In the genomic region with DNA sequence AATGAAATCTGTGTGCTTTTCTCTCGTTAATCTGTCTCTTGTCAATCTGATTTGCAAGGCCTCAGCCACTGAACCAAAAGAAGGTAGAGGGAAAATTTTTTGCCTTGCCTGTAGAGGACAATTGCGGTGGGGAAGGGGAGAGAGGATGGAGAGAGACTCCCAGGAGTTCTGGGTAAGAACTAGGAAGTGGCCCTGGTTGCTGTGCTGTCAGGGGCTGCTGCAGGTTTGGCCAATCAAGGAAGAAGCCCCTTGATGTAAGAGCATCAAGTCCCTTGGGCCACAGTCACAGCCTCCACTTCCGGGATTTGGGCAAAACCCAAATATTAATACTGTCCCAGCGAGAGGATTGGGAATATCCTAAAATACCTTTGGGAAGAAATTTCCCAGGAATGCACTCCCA, we compare ENCODE assay signal across 22 cellular contexts. TPM values are rescaled to one million over a fixed set of nuclear protein-coding genes. Genes with fewer than 3 reads are reported as not detected.
DNase-seq lines count a peak whose midpoint lies in the region; ATAC-seq, FAIRE-seq and TF ChIP-seq lines count a peak whose summit lies in the region.
"Had no signal": no experiment of that assay in that cellular context is flagged by ENCODE, and none has a peak within 500 bp of the region (broad histone marks: within the 10 kb centered on the region; RNA-seq: fewer than 3 reads in every experiment).

No MANE protein-coding gene starts in this region.

- FAIRE-seq in GM19239 (lab: Jason Lieb, UNC): peak; percentile 58
- FAIRE-seq in kidney (lab: Jason Lieb, UNC): no peak
- FAIRE-seq: HTR-8/SVneo had no signal

- H3K9ac ChIP-seq in kidney (ENCODE audit: low read length in 2 of 2): no peak overlapping the region

- intact Hi-C loops in kidney (cut with DNase I): no loop called here

- peak overlapping the region; percentile 72 for H3K27ac ChIP-seq in CD4-positive, CD25-positive, alpha-beta regulatory T cell (ENCODE audit: insufficient read depth, low read length, poor library complexity, severe bottlenecking)
- H3K27ac ChIP-seq in kidney (ENCODE audit: low read depth in 2 of 2, low read length in 2 of 2): no peak overlapping the region
- H3K27ac ChIP-seq: body of pancreas, SK-N-MC, uterus had no signal

- peaks cover 46% of the 10 kb centered on the region for H3K36me3 ChIP-seq in CD4-positive, CD25-positive, alpha-beta regulatory T cell (ENCODE audit: control insufficient read depth, insufficient read depth, low read length)
- H3K36me3 ChIP-seq in kidney (ENCODE audit: control insufficient read depth in 1 of 2, insufficient read depth in 2 of 2, low read length in 2 of 2): no peaks in the 10 kb centered on the region
- H3K36me3 ChIP-seq: uterus had no signal

- H3K4me3 Mint-ChIP-seq in CD4-positive, CD25-positive, alpha-beta regulatory T cell: peak overlapping the region; percentile 15 to 90 (median 75)
- peak overlapping the region; percentile 49 for H3K4me3 Mint-ChIP-seq in activated T-helper 17 cell treated with anti-CD3 and anti-CD28 coated beads, Interleukin-2, amount 50 U/mL, for 72 hours
- no peak overlapping the region for H3K4me3 Mint-ChIP-seq in natural killer cell treated with Interleukin-12 subunit alpha and Interleukin-12 subunit beta and Interleukin-15 and Interleukin-18, amount 100 ng/mL, for 72 hours

- H3K27me3 Mint-ChIP-seq in CD4-positive, CD25-positive, alpha-beta regulatory T cell: no peaks in the 10 kb centered on the region
- no peaks in the 10 kb centered on the region for H3K27me3 Mint-ChIP-seq in activated T-helper 17 cell treated with anti-CD3 and anti-CD28 coated beads, Interleukin-2, amount 50 U/mL, for 72 hours
- H3K27me3 Mint-ChIP-seq in natural killer cell treated with Interleukin-12 subunit alpha and Interleukin-12 subunit beta and Interleukin-15 and Interleukin-18, amount 100 ng/mL, for 72 hours: no peaks in the 10 kb centered on the region

- no peak for ATAC-seq in CD4-positive, CD25-positive, alpha-beta regulatory T cell (ENCODE audit: low read depth in 2 of 2)
- no peak for ATAC-seq in activated T-helper 17 cell treated with anti-CD3 and anti-CD28 coated beads, Interleukin-2, amount 50 U/mL, for 72 hours (replicated peaks)
- no peak for ATAC-seq in natural killer cell treated with Interleukin-12 subunit alpha and Interleukin-12 subunit beta and Interleukin-15 and Interleukin-18, amount 100 ng/mL, for 72 hours
- no peak for ATAC-seq in HG02981 (IDR thresholded peaks at IDR 0.05; ENCODE audit: unreplicated experiment)
- ATAC-seq: body of pancreas, left cardiac atrium had no signal

- peak overlapping the region; percentile 90 to 95 (median 92) for H3K27ac Mint-ChIP-seq in CD4-positive, CD25-positive, alpha-beta regulatory T cell
- H3K27ac Mint-ChIP-seq in activated T-helper 17 cell treated with anti-CD3 and anti-CD28 coated beads, Interleukin-2, amount 50 U/mL, for 72 hours: no peak overlapping the region
- H3K27ac Mint-ChIP-seq in natural killer cell treated with Interleukin-12 subunit alpha and Interleukin-12 subunit beta and Interleukin-15 and Interleukin-18, amount 100 ng/mL, for 72 hours: peak overlapping the region; percentile 63 to 81

- no peak overlapping the region for H3K4me3 ChIP-seq in CD4-positive, CD25-positive, alpha-beta regulatory T cell (ENCODE audit: low read depth, low read length)
- H3K4me3 ChIP-seq in kidney (ENCODE audit: low read length in 2 of 2): no peak overlapping the region
- H3K4me3 ChIP-seq: body of pancreas, SK-N-MC, smooth muscle cell, uterus had no signal

- no peaks in the 10 kb centered on the region for H3K9me3 Mint-ChIP-seq in CD4-positive, CD25-positive, alpha-beta regulatory T cell
- H3K9me3 Mint-ChIP-seq in activated T-helper 17 cell treated with anti-CD3 and anti-CD28 coated beads, Interleukin-2, amount 50 U/mL, for 72 hours: no peaks in the 10 kb centered on the region
- H3K9me3 Mint-ChIP-seq in natural killer cell treated with Interleukin-12 subunit alpha and Interleukin-12 subunit beta and Interleukin-15 and Interleukin-18, amount 100 ng/mL, for 72 hours: no peaks in the 10 kb centered on the region

- no peaks in the 10 kb centered on the region for H3K9me3 ChIP-seq in CD4-positive, CD25-positive, alpha-beta regulatory T cell (ENCODE audit: control insufficient read depth in 2 of 2, low read length in 2 of 2)
- H3K9me3 ChIP-seq in kidney (ENCODE audit: control insufficient read depth in 1 of 2, low read length in 2 of 2): no peaks in the 10 kb centered on the region
- H3K9me3 ChIP-seq: body of pancreas, uterus had no signal

- DNase-seq in CD4-positive, CD25-positive, alpha-beta regulatory T cell: no peak
- DNase-seq in GM19239 (ENCODE audit: insufficient read length, low spot score) (no peak), HK-2 (ENCODE audit: unreplicated experiment) (no peak), kidney (no peak)
- no peak for DNase-seq in natural killer cell treated with Interleukin-12 subunit alpha and Interleukin-12 subunit beta and Interleukin-15 and Interleukin-18, amount 100 ng/mL, for 72 hours (ENCODE audit: low spot score)
- DNase-seq: activated CD4-positive, alpha-beta T cell treated with anti-CD3 and anti-CD28 coated beads, Interleukin-2, amount 50 U/mL, for 1 hour; activated CD8-positive, alpha-beta memory T cell treated with anti-CD3 and anti-CD28 coated beads, Interleukin-2, amount 50 U/mL, for 48 hours; activated effector memory CD4-positive, alpha-beta T cell treated with Interleukin-2 at 50 U/mL for 16 hours; body of pancreas; head of caudate nucleus; KG1; left cardiac atrium; NCI-H1694; NCI-H524 treated with DMSO at 0.1 percent for 48 hours; RPMI8226; T-helper 9 cell; uterus had no signal

- H3K4me1 Mint-ChIP-seq in CD4-positive, CD25-positive, alpha-beta regulatory T cell: peaks cover 29 to 85% (median 62%) of the 10 kb centered on the region in 4 donors
- peaks cover 40% of the 10 kb centered on the region for H3K4me1 Mint-ChIP-seq in activated T-helper 17 cell treated with anti-CD3 and anti-CD28 coated beads, Interleukin-2, amount 50 U/mL, for 72 hours
- peaks cover 35 to 53% of the 10 kb centered on the region in 2 donors for H3K4me1 Mint-ChIP-seq in natural killer cell treated with Interleukin-12 subunit alpha and Interleukin-12 subunit beta and Interleukin-15 and Interleukin-18, amount 100 ng/mL, for 72 hours (ENCODE audit: low read depth in 2 of 2)

- H3K36me3 Mint-ChIP-seq in CD4-positive, CD25-positive, alpha-beta regulatory T cell: peaks cover 51% of the 10 kb centered on the region
- H3K36me3 Mint-ChIP-seq in activated T-helper 17 cell treated with anti-CD3 and anti-CD28 coated beads, Interleukin-2, amount 50 U/mL, for 72 hours (ENCODE audit: low read depth): peaks cover 44% of the 10 kb centered on the region
- H3K36me3 Mint-ChIP-seq in natural killer cell treated with Interleukin-12 subunit alpha and Interleukin-12 subunit beta and Interleukin-15 and Interleukin-18, amount 100 ng/mL, for 72 hours: no peaks in the 10 kb centered on the region

- no peak for TF ChIP-seq CTCF in kidney (IDR thresholded peaks at IDR 0.05; ENCODE audit: borderline replicate concordance, extremely low read depth, insufficient read depth)

- no peaks in the 10 kb centered on the region for H3K27me3 ChIP-seq in CD4-positive, CD25-positive, alpha-beta regulatory T cell (ENCODE audit: control insufficient read depth, insufficient read depth, low read length)
- H3K27me3 ChIP-seq: body of pancreas, uterus had no signal

- peaks cover 61% of the 10 kb centered on the region for H3K4me1 ChIP-seq in CD4-positive, CD25-positive, alpha-beta regulatory T cell (ENCODE audit: control insufficient read depth, insufficient read depth, low read length, poor library complexity, severe bottlenecking)
- H3K4me1 ChIP-seq in kidney (ENCODE audit: control insufficient read depth in 1 of 2, insufficient read depth in 1 of 2, low read depth in 1 of 2, low read length in 2 of 2): no peaks in the 10 kb centered on the region
- H3K4me1 ChIP-seq: body of pancreas, uterus had no signal

RNA-seq across cellular contexts. Expression of gene TRANK1, which starts 43.3 kb away (rescaled TPM):
- total RNA-seq in CD4-positive, CD25-positive, alpha-beta regulatory T cell: 139 TPM
- 10 to 100 TPM; 24.6 to 35.2 (median 27.1) TPM for polyA plus RNA-seq in CD4-positive, CD25-positive, alpha-beta regulatory T cell
- 10 to 100 TPM; 12.3 to 12.8 TPM for total RNA-seq in activated T-helper 17 cell treated with anti-CD3 and anti-CD28 coated beads, Interleukin-2, amount 50 U/mL, for 72 hours
- 10 to 100 TPM; 10.0 to 11.5 TPM for total RNA-seq in natural killer cell treated with Interleukin-12 subunit alpha and Interleukin-12 subunit beta and Interleukin-15 and Interleukin-18, amount 100 ng/mL, for 72 hours
- total RNA-seq in kidney: 21.4 TPM
- 1.2 TPM for polyA plus RNA-seq in kidney (ENCODE audit: insufficient read depth, low read depth, low replicate concordance)
